In genomic region chr21:18220498-18220897, GRCh38 we compare ENCODE assay signal across 24 cellular contexts.
"Had no signal": no experiment of that assay in that cellular context is flagged by ENCODE, and none has a peak within 500 bp of the region (broad histone marks: within the 10 kb centered on the region; RNA-seq: fewer than 3 reads in every experiment).

No MANE protein-coding gene starts in this region.

- H3K4me3 ChIP-seq: stomach, suprapubic skin, testis, thoracic aorta, thyroid gland, tibial artery, tibial nerve, transverse colon, upper lobe of left lung, upper lobe of right lung, uterus, vagina had no signal

- H3K36me3 ChIP-seq: stomach, suprapubic skin, thoracic aorta, thyroid gland, tibial artery, tibial nerve, transverse colon, upper lobe of left lung, upper lobe of right lung, uterus, vagina had no signal

- H3K9me3 ChIP-seq: testis, thyroid gland, upper lobe of right lung, uterus had no signal

- DNase-seq: stimulated activated CD4-positive, alpha-beta T cell treated with anti-CD3 and anti-CD28 coated beads, Interleukin-2, amount 100 ng/mL, for 48 hours; stimulated activated CD4-positive, alpha-beta T cell treated with anti-CD3 and anti-CD28 coated beads, Interleukin-4, amount 100 ng/mL, for 1 hour; stimulated activated CD4-positive, alpha-beta T cell treated with anti-CD3 and anti-CD28 coated beads, Interleukin-4, amount 100 ng/mL, for 24 hours; stimulated activated CD4-positive, alpha-beta T cell treated with anti-CD3 and anti-CD28 coated beads, Interleukin-4, amount 100 ng/mL, for 4 hours; stimulated activated CD8-positive, alpha-beta memory T cell treated with anti-CD3 and anti-CD28 coated beads, Interleukin-4, amount 100 ng/mL, for 48 hours; stimulated activated naive B cell treated with anti-CD40 and anti-IgM and Interleukin-4, amounts not matched to agents 10 μg/mL and 1 μg/mL and 100 μg/mL, for 72 hours; stimulated activated naive CD4-positive, alpha-beta T cell; stimulated activated naive CD4-positive, alpha-beta T cell treated with Interleukin-2 at 50 U/mL for 16 hours; stimulated activated naive CD8-positive, alpha-beta T cell treated with anti-CD3 and anti-CD28 coated beads, Interleukin-15, amount 100 ng/mL, for 72 hours; stimulated activated naive CD8-positive, alpha-beta T cell treated with anti-CD3 and anti-CD28 coated beads, Interleukin-15, Interleukin-2, amounts not matched to agents 100 U/mL and 50 U/mL, for 24 hours; stomach; substantia nigra; testis; thyroid gland; tibial artery; transverse colon; trophoblast cell; upper lobe of left lung; upper lobe of right lung; uterus had no signal

- H3K4me1 ChIP-seq: stomach, suprapubic skin, testis, thyroid gland, tibial artery, tibial nerve, transverse colon, upper lobe of left lung, upper lobe of right lung, uterus, vagina had no signal

- H3K27ac ChIP-seq: stomach, suprapubic skin, testis, thoracic aorta, thyroid gland, tibial artery, tibial nerve, transverse colon, upper lobe of left lung, upper lobe of right lung, uterus, vagina had no signal
